ENCODE assay signal across 1 cellular context in the genomic region with DNA sequence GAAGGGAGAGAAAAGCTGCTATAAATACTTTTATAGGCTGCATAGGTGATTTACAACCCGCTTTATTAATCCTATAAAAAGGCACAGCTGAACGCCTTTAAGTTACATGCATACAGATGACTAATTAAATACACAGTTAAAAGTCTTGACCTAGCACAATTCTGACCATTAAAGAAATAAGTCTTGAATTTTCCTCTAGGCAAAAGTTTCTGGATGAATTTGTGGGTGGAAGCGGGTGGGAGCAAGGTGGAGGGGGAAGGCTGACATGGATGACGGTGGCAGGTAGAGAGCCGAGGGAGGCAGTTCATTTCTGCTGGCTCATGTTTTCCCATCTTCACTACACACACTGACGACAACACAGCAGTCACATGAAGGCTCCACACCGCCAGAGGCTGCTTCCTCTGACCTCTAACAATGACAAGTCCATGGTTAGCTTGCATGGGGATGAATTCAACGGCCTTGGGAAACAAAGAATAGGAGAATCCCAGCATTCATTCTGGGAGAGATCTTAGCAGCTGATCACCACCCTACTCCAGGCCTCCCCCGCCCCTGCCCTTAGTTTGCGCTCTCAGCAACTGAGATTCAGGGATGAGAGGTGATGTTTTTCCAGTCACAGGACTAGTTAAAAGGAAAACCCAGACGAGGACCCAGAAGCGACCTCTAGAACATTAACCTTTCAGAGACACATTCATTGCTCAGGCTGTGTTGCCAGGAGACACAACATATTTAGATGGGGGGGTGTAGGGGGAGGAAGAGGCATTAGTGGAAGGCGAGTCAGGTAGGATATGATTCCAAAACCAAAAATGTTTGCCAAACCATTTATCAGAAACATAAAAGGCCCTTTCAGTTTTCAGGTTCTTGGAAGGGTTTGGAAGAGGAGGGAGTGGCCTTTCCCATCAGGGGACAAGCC.
TF ChIP-seq lines count a peak whose summit lies in the region.

No MANE protein-coding gene starts in this region.

TF ChIP-seq in HEK293, 187 proteins besides CTCF, POLR2A, EP300 and RAD21 (continued from another document and continues in another):
- TF ChIP-seq, protein P1, sequence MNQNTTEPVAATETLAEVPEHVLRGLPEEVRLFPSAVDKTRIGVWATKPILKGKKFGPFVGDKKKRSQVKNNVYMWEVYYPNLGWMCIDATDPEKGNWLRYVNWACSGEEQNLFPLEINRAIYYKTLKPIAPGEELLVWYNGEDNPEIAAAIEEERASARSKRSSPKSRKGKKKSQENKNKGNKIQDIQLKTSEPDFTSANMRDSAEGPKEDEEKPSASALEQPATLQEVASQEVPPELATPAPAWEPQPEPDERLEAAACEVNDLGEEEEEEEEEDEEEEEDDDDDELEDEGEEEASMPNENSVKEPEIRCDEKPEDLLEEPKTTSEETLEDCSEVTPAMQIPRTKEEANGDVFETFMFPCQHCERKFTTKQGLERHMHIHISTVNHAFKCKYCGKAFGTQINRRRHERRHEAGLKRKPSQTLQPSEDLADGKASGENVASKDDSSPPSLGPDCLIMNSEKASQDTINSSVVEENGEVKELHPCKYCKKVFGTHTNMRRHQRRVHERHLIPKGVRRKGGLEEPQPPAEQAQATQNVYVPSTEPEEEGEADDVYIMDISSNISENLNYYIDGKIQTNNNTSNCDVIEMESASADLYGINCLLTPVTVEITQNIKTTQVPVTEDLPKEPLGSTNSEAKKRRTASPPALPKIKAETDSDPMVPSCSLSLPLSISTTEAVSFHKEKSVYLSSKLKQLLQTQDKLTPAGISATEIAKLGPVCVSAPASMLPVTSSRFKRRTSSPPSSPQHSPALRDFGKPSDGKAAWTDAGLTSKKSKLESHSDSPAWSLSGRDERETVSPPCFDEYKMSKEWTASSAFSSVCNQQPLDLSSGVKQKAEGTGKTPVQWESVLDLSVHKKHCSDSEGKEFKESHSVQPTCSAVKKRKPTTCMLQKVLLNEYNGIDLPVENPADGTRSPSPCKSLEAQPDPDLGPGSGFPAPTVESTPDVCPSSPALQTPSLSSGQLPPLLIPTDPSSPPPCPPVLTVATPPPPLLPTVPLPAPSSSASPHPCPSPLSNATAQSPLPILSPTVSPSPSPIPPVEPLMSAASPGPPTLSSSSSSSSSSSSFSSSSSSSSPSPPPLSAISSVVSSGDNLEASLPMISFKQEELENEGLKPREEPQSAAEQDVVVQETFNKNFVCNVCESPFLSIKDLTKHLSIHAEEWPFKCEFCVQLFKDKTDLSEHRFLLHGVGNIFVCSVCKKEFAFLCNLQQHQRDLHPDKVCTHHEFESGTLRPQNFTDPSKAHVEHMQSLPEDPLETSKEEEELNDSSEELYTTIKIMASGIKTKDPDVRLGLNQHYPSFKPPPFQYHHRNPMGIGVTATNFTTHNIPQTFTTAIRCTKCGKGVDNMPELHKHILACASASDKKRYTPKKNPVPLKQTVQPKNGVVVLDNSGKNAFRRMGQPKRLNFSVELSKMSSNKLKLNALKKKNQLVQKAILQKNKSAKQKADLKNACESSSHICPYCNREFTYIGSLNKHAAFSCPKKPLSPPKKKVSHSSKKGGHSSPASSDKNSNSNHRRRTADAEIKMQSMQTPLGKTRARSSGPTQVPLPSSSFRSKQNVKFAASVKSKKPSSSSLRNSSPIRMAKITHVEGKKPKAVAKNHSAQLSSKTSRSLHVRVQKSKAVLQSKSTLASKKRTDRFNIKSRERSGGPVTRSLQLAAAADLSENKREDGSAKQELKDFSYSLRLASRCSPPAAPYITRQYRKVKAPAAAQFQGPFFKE (tag by site-specific recombination; IDR thresholded peaks at IDR 0.05; ENCODE audit: borderline replicate concordance) = no peak
- TF ChIP-seq GLIS2 (tag by site-specific recombination; IDR thresholded peaks at IDR 0.05) (no peak), ZIC2 (tag by site-specific recombination; IDR thresholded peaks at IDR 0.05) (no peak), ZNF416 (tag by site-specific recombination; IDR thresholded peaks at IDR 0.05) (no peak), ZNF623 (tag by site-specific recombination; IDR thresholded peaks at IDR 0.05) (no peak), ZNF792 (tag by site-specific recombination; IDR thresholded peaks at IDR 0.05) (no peak), ZNF768 (tag by site-specific recombination; IDR thresholded peaks at IDR 0.05) (no peak), ZNF311 (tag by site-specific recombination; IDR thresholded peaks at IDR 0.05; ENCODE audit: borderline replicate concordance) (no peak), YY2 (tag by site-specific recombination; IDR thresholded peaks at IDR 0.05) (no peak), ZSCAN23 (tag by site-specific recombination; IDR thresholded peaks at IDR 0.05) (no peak), ZNF426 (tag by site-specific recombination; IDR thresholded peaks at IDR 0.05) (no peak), ZNF549 (tag by site-specific recombination; IDR thresholded peaks at IDR 0.05) (no peak), ZNF48 (tag by site-specific recombination; IDR thresholded peaks at IDR 0.05) (no peak), ZNF510 (tag by site-specific recombination; IDR thresholded peaks at IDR 0.05; ENCODE audit: insufficient replicate concordance) (no peak), ZFP41 (tag by site-specific recombination; IDR thresholded peaks at IDR 0.05; ENCODE audit: borderline replicate concordance) (no peak), ZBTB7A (tag by site-specific recombination; IDR thresholded peaks at IDR 0.05; ENCODE audit: low read depth) (no peak), ZNF366 (tag by site-specific recombination; conservative IDR thresholded peaks at IDR 0.05) (peak; percentile 42; the same call in 1 of the 2 replicates), KLF8 (tag by site-specific recombination; IDR thresholded peaks at IDR 0.05) (no peak), ZSCAN16 (tag by site-specific recombination; IDR thresholded peaks at IDR 0.05) (no peak), ZBTB8A (tag by site-specific recombination; IDR thresholded peaks at IDR 0.05) (peak; percentile 61), YY1 (tag by site-specific recombination; IDR thresholded peaks at IDR 0.05) (no peak)
- TF ChIP-seq, protein P2, sequence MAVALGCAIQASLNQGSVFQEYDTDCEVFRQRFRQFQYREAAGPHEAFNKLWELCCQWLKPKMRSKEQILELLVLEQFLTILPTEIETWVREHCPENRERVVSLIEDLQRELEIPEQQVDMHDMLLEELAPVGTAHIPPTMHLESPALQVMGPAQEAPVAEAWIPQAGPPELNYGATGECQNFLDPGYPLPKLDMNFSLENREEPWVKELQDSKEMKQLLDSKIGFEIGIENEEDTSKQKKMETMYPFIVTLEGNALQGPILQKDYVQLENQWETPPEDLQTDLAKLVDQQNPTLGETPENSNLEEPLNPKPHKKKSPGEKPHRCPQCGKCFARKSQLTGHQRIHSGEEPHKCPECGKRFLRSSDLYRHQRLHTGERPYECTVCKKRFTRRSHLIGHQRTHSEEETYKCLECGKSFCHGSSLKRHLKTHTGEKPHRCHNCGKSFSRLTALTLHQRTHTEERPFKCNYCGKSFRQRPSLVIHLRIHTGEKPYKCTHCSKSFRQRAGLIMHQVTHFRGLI (tag by site-specific recombination; IDR thresholded peaks at IDR 0.05) = no peak
- TF ChIP-seq, protein P3, sequence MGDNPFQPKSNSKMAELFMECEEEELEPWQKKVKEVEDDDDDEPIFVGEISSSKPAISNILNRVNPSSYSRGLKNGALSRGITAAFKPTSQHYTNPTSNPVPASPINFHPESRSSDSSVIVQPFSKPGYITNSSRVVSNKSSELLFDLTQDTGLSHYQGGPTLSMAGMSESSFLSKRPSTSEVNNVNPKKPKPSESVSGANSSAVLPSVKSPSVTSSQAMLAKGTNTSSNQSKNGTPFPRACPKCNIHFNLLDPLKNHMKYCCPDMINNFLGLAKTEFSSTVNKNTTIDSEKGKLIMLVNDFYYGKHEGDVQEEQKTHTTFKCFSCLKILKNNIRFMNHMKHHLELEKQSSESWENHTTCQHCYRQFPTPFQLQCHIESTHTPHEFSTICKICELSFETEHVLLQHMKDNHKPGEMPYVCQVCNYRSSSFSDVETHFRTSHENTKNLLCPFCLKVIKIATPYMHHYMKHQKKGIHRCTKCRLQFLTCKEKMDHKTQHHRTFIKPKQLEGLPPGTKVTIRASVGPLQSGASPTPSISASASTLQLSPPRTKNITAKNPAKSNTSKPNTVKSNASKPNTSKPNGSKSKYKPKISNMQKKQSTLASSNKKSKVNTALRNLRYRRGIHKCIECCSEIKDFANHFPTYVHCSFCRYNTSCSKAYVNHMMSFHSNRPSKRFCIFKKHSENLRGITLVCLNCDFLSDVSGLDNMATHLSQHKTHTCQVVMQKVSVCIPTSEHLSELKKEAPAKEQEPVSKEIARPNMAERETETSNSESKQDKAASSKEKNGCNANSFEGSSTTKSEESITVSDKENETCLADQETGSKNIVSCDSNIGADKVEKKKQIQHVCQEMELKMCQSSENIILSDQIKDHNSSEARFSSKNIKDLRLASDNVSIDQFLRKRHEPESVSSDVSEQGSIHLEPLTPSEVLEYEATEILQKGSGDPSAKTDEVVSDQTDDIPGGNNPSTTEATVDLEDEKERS (tag by site-specific recombination; IDR thresholded peaks at IDR 0.05) = no peak
- TF ChIP-seq, protein P4, sequence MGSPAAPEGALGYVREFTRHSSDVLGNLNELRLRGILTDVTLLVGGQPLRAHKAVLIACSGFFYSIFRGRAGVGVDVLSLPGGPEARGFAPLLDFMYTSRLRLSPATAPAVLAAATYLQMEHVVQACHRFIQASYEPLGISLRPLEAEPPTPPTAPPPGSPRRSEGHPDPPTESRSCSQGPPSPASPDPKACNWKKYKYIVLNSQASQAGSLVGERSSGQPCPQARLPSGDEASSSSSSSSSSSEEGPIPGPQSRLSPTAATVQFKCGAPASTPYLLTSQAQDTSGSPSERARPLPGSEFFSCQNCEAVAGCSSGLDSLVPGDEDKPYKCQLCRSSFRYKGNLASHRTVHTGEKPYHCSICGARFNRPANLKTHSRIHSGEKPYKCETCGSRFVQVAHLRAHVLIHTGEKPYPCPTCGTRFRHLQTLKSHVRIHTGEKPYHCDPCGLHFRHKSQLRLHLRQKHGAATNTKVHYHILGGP (tag by site-specific recombination; IDR thresholded peaks at IDR 0.05) = peak; percentile 40; the same call in 1 of the 2 replicates
- TF ChIP-seq, protein P5, sequence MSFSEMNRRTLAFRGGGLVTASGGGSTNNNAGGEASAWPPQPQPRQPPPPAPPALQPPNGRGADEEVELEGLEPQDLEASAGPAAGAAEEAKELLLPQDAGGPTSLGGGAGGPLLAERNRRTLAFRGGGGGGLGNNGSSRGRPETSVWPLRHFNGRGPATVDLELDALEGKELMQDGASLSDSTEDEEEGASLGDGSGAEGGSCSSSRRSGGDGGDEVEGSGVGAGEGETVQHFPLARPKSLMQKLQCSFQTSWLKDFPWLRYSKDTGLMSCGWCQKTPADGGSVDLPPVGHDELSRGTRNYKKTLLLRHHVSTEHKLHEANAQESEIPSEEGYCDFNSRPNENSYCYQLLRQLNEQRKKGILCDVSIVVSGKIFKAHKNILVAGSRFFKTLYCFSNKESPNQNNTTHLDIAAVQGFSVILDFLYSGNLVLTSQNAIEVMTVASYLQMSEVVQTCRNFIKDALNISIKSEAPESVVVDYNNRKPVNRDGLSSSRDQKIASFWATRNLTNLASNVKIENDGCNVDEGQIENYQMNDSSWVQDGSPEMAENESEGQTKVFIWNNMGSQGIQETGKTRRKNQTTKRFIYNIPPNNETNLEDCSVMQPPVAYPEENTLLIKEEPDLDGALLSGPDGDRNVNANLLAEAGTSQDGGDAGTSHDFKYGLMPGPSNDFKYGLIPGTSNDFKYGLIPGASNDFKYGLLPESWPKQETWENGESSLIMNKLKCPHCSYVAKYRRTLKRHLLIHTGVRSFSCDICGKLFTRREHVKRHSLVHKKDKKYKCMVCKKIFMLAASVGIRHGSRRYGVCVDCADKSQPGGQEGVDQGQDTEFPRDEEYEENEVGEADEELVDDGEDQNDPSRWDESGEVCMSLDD (tag by site-specific recombination; IDR thresholded peaks at IDR 0.05) = no peak
- TF ChIP-seq, protein P6, sequence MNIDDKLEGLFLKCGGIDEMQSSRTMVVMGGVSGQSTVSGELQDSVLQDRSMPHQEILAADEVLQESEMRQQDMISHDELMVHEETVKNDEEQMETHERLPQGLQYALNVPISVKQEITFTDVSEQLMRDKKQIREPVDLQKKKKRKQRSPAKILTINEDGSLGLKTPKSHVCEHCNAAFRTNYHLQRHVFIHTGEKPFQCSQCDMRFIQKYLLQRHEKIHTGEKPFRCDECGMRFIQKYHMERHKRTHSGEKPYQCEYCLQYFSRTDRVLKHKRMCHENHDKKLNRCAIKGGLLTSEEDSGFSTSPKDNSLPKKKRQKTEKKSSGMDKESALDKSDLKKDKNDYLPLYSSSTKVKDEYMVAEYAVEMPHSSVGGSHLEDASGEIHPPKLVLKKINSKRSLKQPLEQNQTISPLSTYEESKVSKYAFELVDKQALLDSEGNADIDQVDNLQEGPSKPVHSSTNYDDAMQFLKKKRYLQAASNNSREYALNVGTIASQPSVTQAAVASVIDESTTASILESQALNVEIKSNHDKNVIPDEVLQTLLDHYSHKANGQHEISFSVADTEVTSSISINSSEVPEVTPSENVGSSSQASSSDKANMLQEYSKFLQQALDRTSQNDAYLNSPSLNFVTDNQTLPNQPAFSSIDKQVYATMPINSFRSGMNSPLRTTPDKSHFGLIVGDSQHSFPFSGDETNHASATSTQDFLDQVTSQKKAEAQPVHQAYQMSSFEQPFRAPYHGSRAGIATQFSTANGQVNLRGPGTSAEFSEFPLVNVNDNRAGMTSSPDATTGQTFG (tag by site-specific recombination; IDR thresholded peaks at IDR 0.05; ENCODE audit: borderline replicate concordance) = no peak
- TF ChIP-seq, protein P7, sequence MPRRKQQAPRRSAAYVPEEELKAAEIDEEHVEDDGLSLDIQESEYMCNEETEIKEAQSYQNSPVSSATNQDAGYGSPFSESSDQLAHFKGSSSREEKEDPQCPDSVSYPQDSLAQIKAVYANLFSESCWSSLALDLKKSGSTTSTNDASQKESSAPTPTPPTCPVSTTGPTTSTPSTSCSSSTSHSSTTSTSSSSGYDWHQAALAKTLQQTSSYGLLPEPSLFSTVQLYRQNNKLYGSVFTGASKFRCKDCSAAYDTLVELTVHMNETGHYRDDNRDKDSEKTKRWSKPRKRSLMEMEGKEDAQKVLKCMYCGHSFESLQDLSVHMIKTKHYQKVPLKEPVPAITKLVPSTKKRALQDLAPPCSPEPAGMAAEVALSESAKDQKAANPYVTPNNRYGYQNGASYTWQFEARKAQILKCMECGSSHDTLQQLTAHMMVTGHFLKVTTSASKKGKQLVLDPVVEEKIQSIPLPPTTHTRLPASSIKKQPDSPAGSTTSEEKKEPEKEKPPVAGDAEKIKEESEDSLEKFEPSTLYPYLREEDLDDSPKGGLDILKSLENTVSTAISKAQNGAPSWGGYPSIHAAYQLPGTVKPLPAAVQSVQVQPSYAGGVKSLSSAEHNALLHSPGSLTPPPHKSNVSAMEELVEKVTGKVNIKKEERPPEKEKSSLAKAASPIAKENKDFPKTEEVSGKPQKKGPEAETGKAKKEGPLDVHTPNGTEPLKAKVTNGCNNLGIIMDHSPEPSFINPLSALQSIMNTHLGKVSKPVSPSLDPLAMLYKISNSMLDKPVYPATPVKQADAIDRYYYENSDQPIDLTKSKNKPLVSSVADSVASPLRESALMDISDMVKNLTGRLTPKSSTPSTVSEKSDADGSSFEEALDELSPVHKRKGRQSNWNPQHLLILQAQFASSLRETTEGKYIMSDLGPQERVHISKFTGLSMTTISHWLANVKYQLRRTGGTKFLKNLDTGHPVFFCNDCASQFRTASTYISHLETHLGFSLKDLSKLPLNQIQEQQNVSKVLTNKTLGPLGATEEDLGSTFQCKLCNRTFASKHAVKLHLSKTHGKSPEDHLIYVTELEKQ (tag by site-specific recombination; IDR thresholded peaks at IDR 0.05; ENCODE audit: borderline replicate concordance) = no peak
- TF ChIP-seq, protein P8, sequence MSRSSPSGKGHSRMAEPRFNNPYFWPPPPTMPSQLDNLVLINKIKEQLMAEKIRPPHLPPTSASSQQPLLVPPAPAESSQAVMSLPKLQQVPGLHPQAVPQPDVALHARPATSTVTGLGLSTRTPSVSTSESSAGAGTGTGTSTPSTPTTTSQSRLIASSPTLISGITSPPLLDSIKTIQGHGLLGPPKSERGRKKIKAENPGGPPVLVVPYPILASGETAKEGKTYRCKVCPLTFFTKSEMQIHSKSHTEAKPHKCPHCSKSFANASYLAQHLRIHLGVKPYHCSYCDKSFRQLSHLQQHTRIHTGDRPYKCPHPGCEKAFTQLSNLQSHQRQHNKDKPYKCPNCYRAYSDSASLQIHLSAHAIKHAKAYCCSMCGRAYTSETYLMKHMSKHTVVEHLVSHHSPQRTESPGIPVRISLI (tag by site-specific recombination; IDR thresholded peaks at IDR 0.05) = no peak
